ENCODE assay signal across 13 cellular contexts in genomic region chr2:190607014-190607597, GRCh38. TPM values are rescaled to one million over a fixed set of nuclear protein-coding genes. Genes with fewer than 3 reads are reported as not detected.
DNase-seq lines count a peak whose midpoint lies in the region; ATAC-seq, FAIRE-seq and TF ChIP-seq lines count a peak whose summit lies in the region.
"Had no signal": no experiment of that assay in that cellular context is flagged by ENCODE, and none has a peak within 500 bp of the region (broad histone marks: within the 10 kb centered on the region; RNA-seq: fewer than 3 reads in every experiment).

No MANE protein-coding gene starts in this region.

- TF ChIP-seq EP300 in K562 (IDR thresholded peaks at IDR 0.05; ENCODE audit: low read length): no peak; the same call in 1 of the 2 replicates

- POLR2A ChIA-PET in K562 (lab: Yijun Ruan, JAX): interaction anchor here (0.7 to 1.1 kb wide), 2 partner anchors 13 to 40 kb away, joined by 3 to 5 read pairs; no protein-coding TSS in a partner anchor

- no peaks in the 10 kb centered on the region for H4K20me1 ChIP-seq in K562 (replicated peaks; ENCODE audit: control insufficient read depth, insufficient read depth, low read length)

- TF ChIP-seq CTCF in K562 (IDR thresholded peaks at IDR 0.05 in 2 of 3, conservative IDR thresholded peaks at IDR 0.05 in 1 of 3; ENCODE audit: insufficient read depth in 2 of 3, low read depth in 1 of 3, low read length in 3 of 3) (no peak), mesothelial cell of epicardium (IDR thresholded peaks at IDR 0.05; ENCODE audit: unreplicated experiment) (no peak)

- H3K27me3 Mint-ChIP-seq in mesothelial cell of epicardium (ENCODE audit: low read depth): no peaks in the 10 kb centered on the region
- no peaks in the 10 kb centered on the region for H3K27me3 Mint-ChIP-seq in activated naive CD4-positive, alpha-beta T cell treated with anti-CD3 and anti-CD28 coated beads, Interleukin-2, amount 10 ng/mL, durations not matched to agents 7 days and 5 days
- H3K27me3 Mint-ChIP-seq: activated CD8-positive, alpha-beta memory T cell treated with anti-CD3 and anti-CD28 coated beads, Interleukin-2, amount 10 ng/mL, durations not matched to agents 7 days and 5 days; CD4-positive, alpha-beta T cell had no signal

- H3K9me3 ChIP-seq in K562 (replicated peaks; ENCODE audit: control insufficient read depth, insufficient read depth, low read depth, low read length): no peaks in the 10 kb centered on the region

- TF ChIP-seq POLR2A in K562 (conservative IDR thresholded peaks at IDR 0.05): no peak

- no peaks in the 10 kb centered on the region for H3K9me1 ChIP-seq in K562 (ENCODE audit: control insufficient read depth, insufficient read depth, low read length)

- H3K9ac ChIP-seq in K562 (ENCODE audit: insufficient read depth in 1 of 2, low read depth in 2 of 2, low read length in 2 of 2): peak overlapping the region in 1 of 2 experiments; percentile 50; a peak in 1 of 4 replicates

- peak overlapping the region; percentile 41; the same call in 1 of the 3 replicates for H3K27ac ChIP-seq in K562 (ENCODE audit: extremely low read depth, low read depth, low read length)

- in situ Hi-C loops in K562 (cut with MboI): no loop called here

- CTCF ChIA-PET in K562 (lab: Yijun Ruan, JAX; ENCODE audit: low intra/inter-chr PET ratio): no interaction called here
- CTCF ChIA-PET in activated naive CD4-positive, alpha-beta T cell treated with anti-CD3 and anti-CD28 coated beads, Interleukin-2, amount 10 ng/mL, durations not matched to agents 7 days and 5 days (lab: Charles Lee): no interaction called here

- no peak overlapping the region for H2AFZ ChIP-seq in K562 (ENCODE audit: low read depth, low read length)

- peak overlapping the region; percentile 33 for H3K27ac Mint-ChIP-seq in mesothelial cell of epicardium
- H3K27ac Mint-ChIP-seq in activated naive CD4-positive, alpha-beta T cell treated with anti-CD3 and anti-CD28 coated beads, Interleukin-2, amount 10 ng/mL, durations not matched to agents 7 days and 5 days: no peak overlapping the region
- H3K27ac Mint-ChIP-seq: activated CD8-positive, alpha-beta memory T cell treated with anti-CD3 and anti-CD28 coated beads, Interleukin-2, amount 10 ng/mL, durations not matched to agents 7 days and 5 days; CD4-positive, alpha-beta T cell had no signal

- no peak for TF ChIP-seq RAD21 in K562 (CRISPR knock-in tag; conservative IDR thresholded peaks at IDR 0.05 in 1 of 2, IDR thresholded peaks at IDR 0.05 in 1 of 2)

- H3K9me3 Mint-ChIP-seq in mesothelial cell of epicardium: peaks cover 17% of the 10 kb centered on the region
- H3K9me3 Mint-ChIP-seq in activated naive CD4-positive, alpha-beta T cell treated with anti-CD3 and anti-CD28 coated beads, Interleukin-2, amount 10 ng/mL, durations not matched to agents 7 days and 5 days: peaks cover 2% of the 10 kb centered on the region
- H3K9me3 Mint-ChIP-seq: CD4-positive, alpha-beta T cell had no signal

- peaks cover 19% of the 10 kb centered on the region for H3K4me1 Mint-ChIP-seq in mesothelial cell of epicardium
- H3K4me1 Mint-ChIP-seq in activated naive CD4-positive, alpha-beta T cell treated with anti-CD3 and anti-CD28 coated beads, Interleukin-2, amount 10 ng/mL, durations not matched to agents 7 days and 5 days: no peaks in the 10 kb centered on the region
- H3K4me1 Mint-ChIP-seq: activated CD8-positive, alpha-beta memory T cell treated with anti-CD3 and anti-CD28 coated beads, Interleukin-2, amount 10 ng/mL, durations not matched to agents 7 days and 5 days had no signal

- intact Hi-C loops in K562 (cut with micrococcal nuclease): no loop called here

- DNase-seq in ELR (ENCODE audit: low read depth) (peak; percentile 96), HS-27A (ENCODE audit: low read depth) (peak; percentile 64), K562 (ENCODE audit: extremely low read depth in 1 of 4, low spot score in 3 of 4) (peak; percentile 10 to 70 (median 36)), mesothelial cell of epicardium (ENCODE audit: low spot score in 2 of 2, unreplicated experiment in 2 of 2) (no peak), NOMO-1 treated with DMSO at 0.1 percent for 48 hours (lab: John Stamatoyannopoulos, UW; ENCODE audit: unreplicated experiment) (no peak)
- no peak for DNase-seq in activated naive CD4-positive, alpha-beta T cell treated with anti-CD3 and anti-CD28 coated beads, Interleukin-2, amount 10 ng/mL, durations not matched to agents 7 days and 5 days
- no peak for DNase-seq in activated CD8-positive, alpha-beta memory T cell treated with anti-CD3 and anti-CD28 coated beads, Interleukin-2, amount 50 U/mL, for 4 hours
- DNase-seq: activated CD8-positive, alpha-beta memory T cell treated with anti-CD3 and anti-CD28 coated beads, Interleukin-2, amount 10 ng/mL, durations not matched to agents 7 days and 5 days; amygdala; CD4-positive, alpha-beta T cell; NCI-H1930; stimulated activated CD8-positive, alpha-beta memory T cell treated with anti-CD3 and anti-CD28 coated beads, Interleukin-4, amount 100 ng/mL, for 48 hours had no signal

- H3K4me1 ChIP-seq in K562 (replicated peaks in 1 of 2; ENCODE audit: control insufficient read depth in 2 of 2, insufficient read depth in 2 of 2, low read length in 2 of 2): peaks cover 4 to 15% of the 10 kb centered on the region in 2 experiments; a peak in 3 of 5 replicates

- no peaks in the 10 kb centered on the region for H3K79me2 ChIP-seq in K562 (ENCODE audit: control insufficient read depth, insufficient read depth, low read length)

- 4% methylated on average over 4 of the region's 4 CpGs for WGBS in K562 (ENCODE audit: insufficient coverage, low coverage, missing lambda C conversion rate)

- H3K36me3 Mint-ChIP-seq in mesothelial cell of epicardium: peaks cover 9% of the 10 kb centered on the region
- H3K36me3 Mint-ChIP-seq in activated naive CD4-positive, alpha-beta T cell treated with anti-CD3 and anti-CD28 coated beads, Interleukin-2, amount 10 ng/mL, durations not matched to agents 7 days and 5 days: no peaks in the 10 kb centered on the region

- no peak overlapping the region for H3K4me3 Mint-ChIP-seq in mesothelial cell of epicardium
- no peak overlapping the region for H3K4me3 Mint-ChIP-seq in activated naive CD4-positive, alpha-beta T cell treated with anti-CD3 and anti-CD28 coated beads, Interleukin-2, amount 10 ng/mL, durations not matched to agents 7 days and 5 days
- H3K4me3 Mint-ChIP-seq: activated CD8-positive, alpha-beta memory T cell treated with anti-CD3 and anti-CD28 coated beads, Interleukin-2, amount 10 ng/mL, durations not matched to agents 7 days and 5 days; CD4-positive, alpha-beta T cell had no signal

- H3K4me2 ChIP-seq in K562 (ENCODE audit: insufficient read depth, low read length): no peak overlapping the region

- no TSS peak for BruUV-seq in K562 (replicated peaks; lab: Mats Ljungman, UMichigan)

- no peaks in the 10 kb centered on the region for H3K27me3 ChIP-seq in K562 (ENCODE audit: control insufficient read depth in 2 of 2, insufficient read depth in 2 of 2, low read length in 2 of 2)

- H3K4me3 ChIP-seq in K562: no peak overlapping the region

- ATAC-seq in K562 (peak; percentile 84), GM19035 (IDR thresholded peaks at IDR 0.05; ENCODE audit: unreplicated experiment) (no peak)
- ATAC-seq: activated CD8-positive, alpha-beta memory T cell treated with anti-CD3 and anti-CD28 coated beads, Interleukin-2, amount 10 ng/mL, durations not matched to agents 7 days and 5 days had no signal

- FAIRE-seq in K562 (lab: Jason Lieb, UNC): peak; percentile 86

- no peaks in the 10 kb centered on the region for H3K36me3 ChIP-seq in K562 (ENCODE audit: control insufficient read depth, insufficient read depth, low read length)

TF ChIP-seq in K562, 482 proteins besides CTCF, POLR2A, EP300 and RAD21 (continues in another document):
- no peak for TF ChIP-seq GTF2F1 (IDR thresholded peaks at IDR 0.05; ENCODE audit: low read depth, low read length)
- TF ChIP-seq BMI1 (IDR thresholded peaks at IDR 0.05; ENCODE audit: low read length): no peak
- TF ChIP-seq CBFA2T2 (conservative IDR thresholded peaks at IDR 0.05): peak; percentile 87
- TF ChIP-seq CBFA2T3 (IDR thresholded peaks at IDR 0.05): peak; percentile 94
- TF ChIP-seq JUND (IDR thresholded peaks at IDR 0.05; ENCODE audit: borderline replicate concordance, low read depth, low read length): no peak
- no peak for TF ChIP-seq JUND (tag; IDR thresholded peaks at IDR 0.05; ENCODE audit: borderline replicate concordance, low read depth, low read length)
- no peak for TF ChIP-seq VEZF1 (CRISPR knock-in tag; IDR thresholded peaks at IDR 0.05)

RNA-seq across cellular contexts. Expression of gene NAB1, which starts 41.8 kb away (rescaled TPM):
- 18.4 and 32.2 TPM in 2 replicates for total RNA-seq in K562 (2011; cell fraction: chromatin; rRNA removed; ENCODE audit: low replicate concordance)
- total RNA-seq in K562 (2011; cell fraction: nucleolus; rRNA removed): 6.8 and 10.3 TPM in 2 replicates
- 14.0 and 16.0 TPM in 2 replicates for total RNA-seq in K562 (2011; cell fraction: nucleoplasm; rRNA removed)
- total RNA-seq in K562 (2014; rRNA removed) (17.6 and 20.6 TPM in 2 replicates), K562 (2014; rRNA removed; fragmentation: Illumina TruSeq; extraction: Trizol) (20.2 and 22.8 TPM in 2 replicates), K562 (2015; rRNA removed; fragmentation: Illumina TruSeq; extraction: Trizol) (20.7 and 21.7 TPM in 2 replicates), K562 (2021) (16.3 and 17.2 TPM in 2 replicates), mesothelial cell of epicardium (66.5 to 71.6 TPM (median 66.8 TPM) in 3 replicates)
- polyA plus RNA-seq in K562 (2011; rRNA removed) (18.3 and 23.0 TPM in 2 replicates), K562 (2014; fragmentation: Illumina TruSeq; extraction: Trizol) (14.3 and 15.5 TPM in 2 replicates), K562 (2014; fragmentation: Nextera tagmentation; extraction: Ambion mirVana) (1 to 10 TPM; 3.1 to 4.0 TPM), K562 (2014; rRNA removed) (10.5 and 11.9 TPM in 2 replicates)
- 5.1 and 7.5 TPM in 2 replicates for polyA plus RNA-seq in K562 (2011; cell fraction: cytosol; rRNA removed)
- polyA plus RNA-seq in K562 (2011; cell fraction: nucleus; rRNA removed): 30.1 and 30.9 TPM in 2 replicates
- polyA plus RNA-seq in K562 (2012): 11.6 and 12.8 TPM in 2 replicates
- polyA minus RNA-seq in K562 (2011; rRNA and poly(A)+ RNA removed): 33.5 and 34.3 TPM in 2 replicates
- 10.5 and 13.2 TPM in 2 replicates for polyA minus RNA-seq in K562 (2011; cell fraction: cytosol; rRNA and poly(A)+ RNA removed)
- polyA minus RNA-seq in K562 (2011; cell fraction: nucleus; rRNA and poly(A)+ RNA removed): 18.2 and 28.2 TPM in 2 replicates

Comparison
In these comparisons a context has a peak if more than half of its experiments do, and no peak if none do; other contexts are left out.
1. DNase-seq: peak in ELR (single experiment), HS-27A (single experiment) and K562 (4 of 4); none in mesothelial cell of epicardium (0 of 2), NOMO-1 treated with DMSO at 0.1 percent for 48 hours (single experiment), activated naive CD4-positive, alpha-beta T cell treated with anti-CD3 and anti-CD28 coated beads, Interleukin-2, amount 10 ng/mL, durations not matched to agents 7 days and 5 days (single experiment) and activated CD8-positive, alpha-beta memory T cell treated with anti-CD3 and anti-CD28 coated beads, Interleukin-2, amount 50 U/mL, for 4 hours (single experiment).